ENCODE assay signal across 27 cellular contexts in the genomic region with DNA sequence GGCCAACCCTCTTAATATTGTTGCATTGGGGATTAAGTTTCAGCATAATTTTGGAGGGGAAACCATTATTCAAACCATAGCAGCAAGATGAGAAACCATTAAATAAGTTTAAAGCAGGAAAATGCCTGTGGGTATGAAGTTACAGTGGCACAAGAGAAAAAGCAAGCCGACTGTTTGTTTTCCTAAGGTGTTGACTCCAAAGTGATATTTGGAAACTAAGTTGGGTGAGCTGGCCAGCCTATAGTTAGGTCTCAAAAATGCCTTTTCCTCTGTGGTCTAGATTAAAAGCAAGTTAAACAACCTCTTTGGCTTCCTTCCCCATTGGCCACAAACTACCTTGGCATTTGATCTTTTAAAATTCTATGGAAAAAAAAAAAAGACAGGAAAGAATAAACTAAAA.
"Had no signal": no experiment of that assay in that cellular context is flagged by ENCODE, and none has a peak within 500 bp of the region (broad histone marks: within the 10 kb centered on the region; RNA-seq: fewer than 3 reads in every experiment).

No MANE protein-coding gene starts in this region.

- H3K4me3 ChIP-seq: breast epithelium, cardiac muscle cell, colonic mucosa, heart right ventricle had no signal

- H3K27me3 ChIP-seq: breast epithelium, cardiac muscle cell, colonic mucosa, heart right ventricle had no signal

- DNase-seq: activated CD4-positive, alpha-beta memory T cell treated with anti-CD3 and anti-CD28 coated beads, Interleukin-2, amount 10 ng/mL, durations not matched to agents 7 days and 5 days; activated CD4-positive, alpha-beta T cell treated with anti-CD3 and anti-CD28 coated beads for 36 hours; activated CD4-positive, alpha-beta T cell treated with anti-CD3 and anti-CD28 coated beads, Interleukin-2, amount 10 ng/mL, durations not matched to agents 24 days and 14 days; activated CD4-positive, CD25-positive, alpha-beta regulatory T cell; activated CD4-positive, CD25-positive, alpha-beta regulatory T cell treated with anti-CD3 and anti-CD28 coated beads, Interleukin-2, amount 50 U/mL, for 72 hours; activated CD8-positive, alpha-beta memory T cell treated with anti-CD3 and anti-CD28 coated beads, Interleukin-2, amount 50 U/mL, for 48 hours; activated gamma-delta T cell; activated naive CD4-positive, alpha-beta T cell; activated naive CD4-positive, alpha-beta T cell treated with anti-CD3 and anti-CD28 coated beads, Interleukin-2, amount 10 ng/mL, durations not matched to agents 7 days and 5 days; activated naive CD8-positive, alpha-beta T cell treated with anti-CD3 and anti-CD28 coated beads, Interleukin-2, amount 10 ng/mL, durations not matched to agents 7 days and 5 days; activated T-cell treated with anti-CD3 and anti-CD28 coated beads for 4 hours; activated T-cell treated with anti-CD3 and anti-CD28 coated beads, Interleukin-2, amount 50 U/mL, for 24 hours; activated T-cell treated with anti-CD3 and anti-CD28 coated beads, Interleukin-2, amount 50 U/mL, for 72 hours; central memory CD4-positive, alpha-beta T cell; cerebellar nuclear complex; colonic mucosa; effector CD8-positive, alpha-beta T cell; foreskin fibroblast; heart right ventricle; T-helper 1 cell; T-helper 17 cell had no signal

- H3K27ac Mint-ChIP-seq: activated CD4-positive, alpha-beta memory T cell treated with anti-CD3 and anti-CD28 coated beads, Interleukin-2, amount 10 ng/mL, durations not matched to agents 7 days and 5 days; activated CD4-positive, alpha-beta T cell treated with anti-CD3 and anti-CD28 coated beads for 36 hours; activated CD4-positive, alpha-beta T cell treated with anti-CD3 and anti-CD28 coated beads, Interleukin-2, amount 10 ng/mL, durations not matched to agents 24 days and 14 days; activated naive CD4-positive, alpha-beta T cell treated with anti-CD3 and anti-CD28 coated beads, Interleukin-2, amount 10 ng/mL, durations not matched to agents 7 days and 5 days; activated naive CD4-positive, alpha-beta T cell treated with anti-CD3 and anti-CD28 coated beads, Interleukin-2, amount 50 U/mL, for 72 hours; activated naive CD8-positive, alpha-beta T cell treated with anti-CD3 and anti-CD28 coated beads, Interleukin-2, amount 10 ng/mL, durations not matched to agents 7 days and 5 days; activated T-cell treated with anti-CD3 and anti-CD28 coated beads, Interleukin-2, amount 50 U/mL, for 24 hours; activated T-cell treated with anti-CD3 and anti-CD28 coated beads, Interleukin-2, amount 50 U/mL, for 72 hours; brain; T-helper 17 cell; T-helper 2 cell treated with Interferon-gamma antibody and Interleukin-4, amounts not matched to agents 5 μg/mL and 100 μg/mL, for 36 hours had no signal

- H3K4me3 Mint-ChIP-seq: activated CD4-positive, alpha-beta memory T cell treated with anti-CD3 and anti-CD28 coated beads, Interleukin-2, amount 10 ng/mL, durations not matched to agents 7 days and 5 days; activated CD4-positive, alpha-beta T cell treated with anti-CD3 and anti-CD28 coated beads for 36 hours; activated CD4-positive, alpha-beta T cell treated with anti-CD3 and anti-CD28 coated beads, Interleukin-2, amount 10 ng/mL, durations not matched to agents 24 days and 14 days; activated naive CD4-positive, alpha-beta T cell treated with anti-CD3 and anti-CD28 coated beads, Interleukin-2, amount 10 ng/mL, durations not matched to agents 7 days and 5 days; activated naive CD8-positive, alpha-beta T cell treated with anti-CD3 and anti-CD28 coated beads, Interleukin-2, amount 10 ng/mL, durations not matched to agents 7 days and 5 days; activated T-cell treated with anti-CD3 and anti-CD28 coated beads, Interleukin-2, amount 50 U/mL, for 24 hours; activated T-cell treated with anti-CD3 and anti-CD28 coated beads, Interleukin-2, amount 50 U/mL, for 72 hours; brain; T-helper 17 cell; T-helper 2 cell treated with Interferon-gamma antibody and Interleukin-4, amounts not matched to agents 5 μg/mL and 100 μg/mL, for 36 hours had no signal

- H3K4me1 Mint-ChIP-seq: activated CD4-positive, alpha-beta memory T cell treated with anti-CD3 and anti-CD28 coated beads, Interleukin-2, amount 10 ng/mL, durations not matched to agents 7 days and 5 days; activated CD4-positive, alpha-beta T cell treated with anti-CD3 and anti-CD28 coated beads for 36 hours; activated CD4-positive, alpha-beta T cell treated with anti-CD3 and anti-CD28 coated beads, Interleukin-2, amount 10 ng/mL, durations not matched to agents 24 days and 14 days; activated naive CD4-positive, alpha-beta T cell treated with anti-CD3 and anti-CD28 coated beads, Interleukin-2, amount 10 ng/mL, durations not matched to agents 7 days and 5 days; activated naive CD8-positive, alpha-beta T cell treated with anti-CD3 and anti-CD28 coated beads, Interleukin-2, amount 10 ng/mL, durations not matched to agents 7 days and 5 days; brain; T-helper 17 cell had no signal

- H3K9me3 ChIP-seq: colonic mucosa had no signal

- H3K27me3 Mint-ChIP-seq: activated CD4-positive, alpha-beta memory T cell treated with anti-CD3 and anti-CD28 coated beads, Interleukin-2, amount 10 ng/mL, durations not matched to agents 7 days and 5 days; activated CD4-positive, alpha-beta T cell treated with anti-CD3 and anti-CD28 coated beads, Interleukin-2, amount 10 ng/mL, durations not matched to agents 24 days and 14 days; activated naive CD4-positive, alpha-beta T cell treated with anti-CD3 and anti-CD28 coated beads, Interleukin-2, amount 10 ng/mL, durations not matched to agents 7 days and 5 days; activated naive CD8-positive, alpha-beta T cell treated with anti-CD3 and anti-CD28 coated beads, Interleukin-2, amount 10 ng/mL, durations not matched to agents 7 days and 5 days; activated T-cell treated with anti-CD3 and anti-CD28 coated beads, Interleukin-2, amount 50 U/mL, for 24 hours; T-helper 17 cell had no signal

- H3K4me1 ChIP-seq: breast epithelium, colonic mucosa, heart right ventricle had no signal

- H3K27ac ChIP-seq: breast epithelium, cardiac muscle cell, colonic mucosa, heart right ventricle had no signal

- H3K36me3 ChIP-seq: breast epithelium, cardiac muscle cell, colonic mucosa, heart right ventricle had no signal

- H3K36me3 Mint-ChIP-seq: activated naive CD4-positive, alpha-beta T cell treated with anti-CD3 and anti-CD28 coated beads, Interleukin-2, amount 10 ng/mL, durations not matched to agents 7 days and 5 days; activated naive CD8-positive, alpha-beta T cell treated with anti-CD3 and anti-CD28 coated beads, Interleukin-2, amount 10 ng/mL, durations not matched to agents 7 days and 5 days had no signal

- ATAC-seq: activated CD4-positive, alpha-beta T cell treated with anti-CD3 and anti-CD28 coated beads for 36 hours; activated naive CD4-positive, alpha-beta T cell treated with anti-CD3 and anti-CD28 coated beads, Interleukin-2, amount 50 U/mL, for 72 hours; activated T-cell treated with anti-CD3 and anti-CD28 coated beads, Interleukin-2, amount 50 U/mL, for 72 hours; esophagus mucosa; heart right ventricle; T-helper 17 cell had no signal
